18 cellular contexts compared by ENCODE assay signal in the genomic region with DNA sequence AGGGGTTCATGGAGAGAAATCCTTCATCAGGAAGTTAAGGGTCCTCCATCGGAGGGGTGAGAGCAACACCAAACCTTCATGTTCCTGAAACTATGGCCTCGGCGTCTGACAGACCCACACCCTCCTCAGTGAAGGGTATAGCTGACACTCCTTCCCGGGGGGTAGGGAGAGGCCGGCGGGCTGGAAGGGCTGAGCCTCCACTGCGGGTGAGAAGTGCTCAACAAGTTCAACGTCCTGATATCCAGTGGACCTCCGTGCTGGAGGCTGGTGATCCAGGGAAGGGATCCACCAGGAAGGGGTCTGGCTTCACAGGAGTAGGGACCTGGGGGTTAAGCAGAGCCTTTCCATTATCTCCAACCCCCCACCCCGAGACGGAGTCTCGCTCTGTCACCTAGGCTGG. TPM values are rescaled to one million over a fixed set of nuclear protein-coding genes. Genes with fewer than 3 reads are reported as not detected.
DNase-seq lines count a peak whose midpoint lies in the region; ATAC-seq and TF ChIP-seq lines count a peak whose summit lies in the region.
"Had no signal": no experiment of that assay in that cellular context is flagged by ENCODE, and none has a peak within 500 bp of the region (broad histone marks: within the 10 kb centered on the region; RNA-seq: fewer than 3 reads in every experiment).

No MANE protein-coding gene starts in this region.

- 95% methylated on average over 12 of the region's 12 CpGs for WGBS in GM23248 (ENCODE audit: low coverage in 1 of 2, low lambda C conversion rate in 2 of 2, missing lambda C conversion rate in 2 of 2), 2 experiments
- WGBS in right lobe of liver (ENCODE audit: insufficient coverage, low coverage, low lambda C conversion rate, missing lambda C conversion rate): 100% methylated on average over 1 of the region's 12 CpGs
- 95 to 97% methylated on average over 12 of the region's 12 CpGs for WGBS in aorta, 2 donors

- peaks cover 98% of the 10 kb centered on the region for H3K79me2 ChIP-seq in GM23248 (ENCODE audit: insufficient read depth)

- TF ChIP-seq CTCF in right lobe of liver (IDR thresholded peaks at IDR 0.05): no peak
- TF ChIP-seq CTCF in gastrocnemius medialis (IDR thresholded peaks at IDR 0.05 in 4 of 5, conservative IDR thresholded peaks at IDR 0.05 in 1 of 5): no peak
- TF ChIP-seq CTCF in uterus (IDR thresholded peaks at IDR 0.05): no peak

- H3K4me1 ChIP-seq in GM23248 (ENCODE audit: insufficient read depth) (peaks cover 19% of the 10 kb centered on the region), adipocyte (ENCODE audit: control insufficient read depth, insufficient read depth, low read length) (peaks cover 54% of the 10 kb centered on the region), right lobe of liver (peaks cover 0 to 42% (median 21%) of the 10 kb centered on the region in 4 donors), gastrocnemius medialis (peaks cover 64 to 74% of the 10 kb centered on the region in 2 donors), aorta (ENCODE audit: control insufficient read depth in 1 of 2, insufficient read depth in 2 of 2, low read length in 2 of 2) (peaks cover 0 to 2% of the 10 kb centered on the region in 2 donors), uterus (peaks cover 0 to 10% of the 10 kb centered on the region in 2 donors)

- no peak overlapping the region for H2AFZ ChIP-seq in GM23248

- H3K27me3 ChIP-seq in GM23248 (replicated peaks; ENCODE audit: insufficient read depth) (no peaks in the 10 kb centered on the region), adipocyte (replicated peaks; ENCODE audit: control insufficient read depth, insufficient read depth, low read length) (no peaks in the 10 kb centered on the region), right lobe of liver (no peaks in the 10 kb centered on the region), gastrocnemius medialis (no peaks in the 10 kb centered on the region), aorta (ENCODE audit: control insufficient read depth in 1 of 2, insufficient read depth in 2 of 2, low read length in 1 of 2) (no peaks in the 10 kb centered on the region), uterus (no peaks in the 10 kb centered on the region)

- H3F3A ChIP-seq in GM23248 (ENCODE audit: insufficient read depth): peaks cover 17% of the 10 kb centered on the region; the same call in 1 of the 2 replicates

- H3K9me3 ChIP-seq in GM23248 (ENCODE audit: low read depth): no peaks in the 10 kb centered on the region
- no peaks in the 10 kb centered on the region for H3K9me3 ChIP-seq in adipocyte (ENCODE audit: control insufficient read depth, low read length)
- H3K9me3 ChIP-seq in right lobe of liver: no peaks in the 10 kb centered on the region
- no peaks in the 10 kb centered on the region for H3K9me3 ChIP-seq in gastrocnemius medialis
- no peaks in the 10 kb centered on the region for H3K9me3 ChIP-seq in aorta (ENCODE audit: control insufficient read depth, low read length)
- H3K9me3 ChIP-seq in uterus: no peaks in the 10 kb centered on the region
- H3K9me3 ChIP-seq: A549 had no signal

- H3K27ac ChIP-seq in GM23248 (0 out of 2 replicates have a peak overlapping the region, but pooled peaks have one; percentile 66), right lobe of liver (peak overlapping the region in 2 of 3 donors; percentile 94), gastrocnemius medialis (peak overlapping the region; percentile 92 to 99 (median 98)), aorta (ENCODE audit: low read depth in 1 of 2, low read length in 2 of 2) (peak overlapping the region in 1 of 2 donors; percentile 13), uterus (no peak overlapping the region)
- H3K27ac ChIP-seq: A549 had no signal

- peaks cover 48% of the 10 kb centered on the region; the same call in 1 of the 2 replicates for H4K20me1 ChIP-seq in GM23248 (ENCODE audit: insufficient read depth)

- no peak overlapping the region for H3K4me2 ChIP-seq in GM23248 (ENCODE audit: unreplicated experiment)
- H3K4me2 ChIP-seq: A549 had no signal

- no peak for TF ChIP-seq POLR2A in right lobe of liver (IDR thresholded peaks at IDR 0.05)
- no peak for TF ChIP-seq POLR2A in gastrocnemius medialis (IDR thresholded peaks at IDR 0.05)
- TF ChIP-seq POLR2A in uterus (IDR thresholded peaks at IDR 0.05): no peak

- intact Hi-C loops in right lobe of liver (cut with DNase I) (no loop called here), gastrocnemius medialis (cut with DNase I; ENCODE audit: low total_unique reads) (loop anchor here (5.0 to 10.0 kb wide), 3 partner anchors 570 to 653 kb away; partner anchors contain the start of genes ART1 and ART5), aorta (cut with DNase I) (no loop called here), uterus (cut with DNase I; ENCODE audit: low total_unique reads) (no loop called here)

- no peak overlapping the region for H3K9ac ChIP-seq in GM23248
- peak overlapping the region; percentile 33 for H3K9ac ChIP-seq in adipocyte (ENCODE audit: low read length)

- ATAC-seq in right lobe of liver (no peak), gastrocnemius medialis (no peak), aorta (ENCODE audit: low FRiP score) (no peak)
- ATAC-seq: A549 had no signal

- in situ Hi-C loops in GM23248 (cut with MboI): no loop called here
- in situ Hi-C loops in gastrocnemius medialis (cut with MboI; ENCODE audit: low sequenced_read_pairs in 4 of 4): loop anchor here in 2 of 4 donors (5.0 kb wide), 1 partner anchor 47 kb away; no protein-coding TSS in a partner anchor

- no peak overlapping the region for H3K4me3 ChIP-seq in GM23248
- H3K4me3 ChIP-seq in adipocyte (ENCODE audit: low read length): no peak overlapping the region
- H3K4me3 ChIP-seq in right lobe of liver: no peak overlapping the region
- no peak overlapping the region for H3K4me3 ChIP-seq in gastrocnemius medialis
- no peak overlapping the region for H3K4me3 ChIP-seq in aorta (ENCODE audit: low read length in 2 of 2)
- no peak overlapping the region for H3K4me3 ChIP-seq in uterus
- H3K4me3 ChIP-seq: A549 had no signal

- DNase-seq in GM23248 (no peak), adipocyte (ENCODE audit: low read depth) (no peak), right lobe of liver (no peak), gastrocnemius medialis (no peak), aorta (no peak), DMS 273 (lab: John Stamatoyannopoulos, UW; ENCODE audit: unreplicated experiment) (no peak), uterus (no peak)
- DNase-seq: CD4-positive, alpha-beta memory T cell; DMS53; EL; NCI-H1105; NCI-H187; NCI-H2107; NCI-H510A treated with DMSO at 0.1 percent for 48 hours; NCI-H82; OCI-M1; SIG-M5 had no signal

- no peaks in the 10 kb centered on the region for H3K9me2 ChIP-seq in GM23248 (ENCODE audit: insufficient read depth)

- H3K36me3 ChIP-seq in GM23248 (ENCODE audit: low read depth): peaks cover 22% of the 10 kb centered on the region
- H3K36me3 ChIP-seq in adipocyte (ENCODE audit: control insufficient read depth, insufficient read depth, low read length, severe bottlenecking): peaks cover 50% of the 10 kb centered on the region
- peaks cover 0 to 8% (median 8%) of the 10 kb centered on the region in 4 donors for H3K36me3 ChIP-seq in right lobe of liver
- peaks cover 0 to 17% of the 10 kb centered on the region in 2 donors for H3K36me3 ChIP-seq in gastrocnemius medialis
- H3K36me3 ChIP-seq in aorta (ENCODE audit: control insufficient read depth in 1 of 2, insufficient read depth in 2 of 2, low read length in 1 of 2): no peaks in the 10 kb centered on the region
- no peaks in the 10 kb centered on the region for H3K36me3 ChIP-seq in uterus

RNA-seq across cellular contexts. Expression of gene CARS1, which starts 12.3 kb away (rescaled TPM):
- 111 and 125 TPM in 2 replicates for total RNA-seq in GM23248 (2014; rRNA removed; shearing (Covaris generic))
- 115 and 120 TPM in 2 replicates for polyA plus RNA-seq in GM23248 (2016; fragmentation: Nextera tagmentation; extraction: Ambion mirVana)
- 10 to 100 TPM; 17.3 to 44.7 (median 22.7) TPM for total RNA-seq in right lobe of liver
- 10 to 100 TPM; 31.5 to 46.5 (median 34.7) TPM for total RNA-seq in gastrocnemius medialis
- total RNA-seq in aorta: 10 to 100 TPM; 37.7 to 38.9 TPM
- polyA plus RNA-seq in aorta: 10 to 100 TPM; 18.8 to 41.4 TPM
- total RNA-seq in uterus: 10 to 100 TPM; 13.2 to 39.5 (median 27.4) TPM

RNA-seq across cellular contexts. Expression of gene NAP1L4, which starts 52.8 kb away (rescaled TPM):
- total RNA-seq in GM23248 (2014; rRNA removed; shearing (Covaris generic)): 57.4 and 68.8 TPM in 2 replicates
- polyA plus RNA-seq in GM23248 (2016; fragmentation: Nextera tagmentation; extraction: Ambion mirVana) (121 and 122 TPM in 2 replicates), aorta (10 to 100 TPM; 65.4 to 66.9 TPM)
- total RNA-seq in right lobe of liver (10 to 100 TPM; 37.6 to 76.0 (median 56.9) TPM), gastrocnemius medialis (100 to 1,000 TPM in 3 of 4 donors, 10 to 100 TPM in 1; 86.4 to 123 (median 111) TPM), aorta (100 to 1,000 TPM in 1 of 2 donors, 10 to 100 TPM in 1; 99.5 to 109 TPM), uterus (100 to 1,000 TPM in 3 of 4 donors, 10 to 100 TPM in 1; 96.1 to 183 (median 129) TPM)

Comparison
In these comparisons a context has a peak if more than half of its experiments do, and no peak if none do; other contexts are left out.
1. H3K27ac ChIP-seq: peak in GM23248 (single experiment), right lobe of liver (2 of 3) and gastrocnemius medialis (4 of 4); none in uterus (0 of 2).